ENCODE assay signal across 8 cellular contexts in the genomic region with DNA sequence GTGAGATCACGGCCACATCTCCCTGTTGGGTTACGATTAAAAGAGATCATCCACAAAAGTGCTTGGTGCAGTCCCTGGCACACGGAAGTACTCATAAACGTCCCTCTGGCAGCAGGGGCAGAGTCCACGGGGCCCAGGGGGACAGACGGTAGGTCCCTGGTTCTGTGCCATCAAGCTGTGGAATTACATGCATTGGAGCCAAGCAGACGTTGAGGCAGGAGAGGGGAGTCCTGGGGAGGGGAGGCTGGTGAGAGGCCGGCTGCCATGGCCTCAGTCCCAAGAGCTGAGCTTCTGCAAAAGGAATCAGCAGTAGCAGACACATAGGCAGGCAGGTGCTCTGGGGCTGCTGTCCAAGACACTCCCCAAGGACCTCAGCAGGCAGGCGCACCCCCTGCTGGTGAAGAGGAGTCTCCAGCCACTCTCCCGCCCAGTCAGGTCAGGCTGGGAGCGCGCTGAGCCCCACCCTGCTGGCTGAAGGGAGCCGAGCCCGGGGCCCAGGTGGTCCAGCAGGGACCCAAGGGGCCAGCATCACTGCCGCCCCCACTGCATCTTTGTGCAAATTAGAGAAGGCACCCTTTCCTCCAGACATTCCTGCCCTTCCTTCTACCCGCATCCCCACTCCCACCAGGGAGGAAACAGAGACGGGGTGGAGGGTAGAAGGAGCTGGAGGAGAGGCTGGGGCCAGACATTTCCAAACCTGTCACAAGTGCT. TPM values are rescaled to one million over a fixed set of nuclear protein-coding genes. Genes with fewer than 3 reads are reported as not detected.
DNase-seq lines count a peak whose midpoint lies in the region; ATAC-seq and TF ChIP-seq lines count a peak whose summit lies in the region.

No MANE protein-coding gene starts in this region.

- H3K79me2 ChIP-seq in SK-N-SH (ENCODE audit: insufficient read depth), result no peaks in the 10 kb centered on the region

- H3K27ac ChIP-seq in SK-N-SH (ENCODE audit: low read depth in 2 of 2, low read length in 1 of 2) (no peak overlapping the region), upper lobe of right lung (no peak overlapping the region)

- CTCF ChIA-PET in SK-N-SH (lab: Yijun Ruan, JAX), result interaction anchor here (0.8 to 3.2 kb wide), 9 partner anchors 8 to 262 kb away, joined by 3 to 11 read pairs (median 3); partner anchors contain the start of gene KCTD17

- TF ChIP-seq RAD21 in SK-N-SH (IDR thresholded peaks at IDR 0.05; ENCODE audit: low read length), result no peak

- H3K9me2 ChIP-seq in SK-N-SH, result no peaks in the 10 kb centered on the region

- no peak overlapping the region for H2AFZ ChIP-seq in SK-N-SH (ENCODE audit: low read depth)

- H3K4me1 ChIP-seq in SK-N-SH (ENCODE audit: control insufficient read depth in 1 of 2, insufficient read depth in 2 of 2, low read depth in 1 of 2, low read length in 1 of 2), result peaks cover 0 to 14% of the 10 kb centered on the region in 2 experiments; a peak in 1 of 4 replicates
- H3K4me1 ChIP-seq in upper lobe of right lung, result no peaks in the 10 kb centered on the region

- intact Hi-C loops in upper lobe of right lung (cut with DNase I), result no loop called here

- H3K9ac ChIP-seq in SK-N-SH, result no peak overlapping the region

- H3K36me3 ChIP-seq in SK-N-SH (replicated peaks in 1 of 2; ENCODE audit: control insufficient read depth in 1 of 2, insufficient read depth in 2 of 2, low read length in 1 of 2) (no peaks in the 10 kb centered on the region), upper lobe of right lung (no peaks in the 10 kb centered on the region)

- in situ Hi-C loops in T47D (cut with HindIII; ENCODE audit: low pct_unique_long_range_greater_than_20kb, low sequenced_read_pairs), result no loop called here

- no peak for TF ChIP-seq EP300 in SK-N-SH (IDR thresholded peaks at IDR 0.05; ENCODE audit: borderline replicate concordance in 1 of 2, low read depth in 1 of 2, low read length in 1 of 2)

- H3F3A ChIP-seq in SK-N-SH (replicated peaks; ENCODE audit: insufficient read depth), result peaks cover 8% of the 10 kb centered on the region

- TF ChIP-seq CTCF in SK-N-SH (IDR thresholded peaks at IDR 0.05), result peak; percentile 46
- peak; percentile 76 for TF ChIP-seq CTCF in upper lobe of right lung (IDR thresholded peaks at IDR 0.05)

- H3K27me3 ChIP-seq in SK-N-SH (ENCODE audit: insufficient read depth) (no peaks in the 10 kb centered on the region), upper lobe of right lung (no peaks in the 10 kb centered on the region)

- H3K9me3 ChIP-seq in SK-N-SH, result no peaks in the 10 kb centered on the region
- H3K9me3 ChIP-seq in upper lobe of right lung, result no peaks in the 10 kb centered on the region

- no peak overlapping the region for H3K4me3 ChIP-seq in SK-N-SH (ENCODE audit: low read depth in 2 of 2, low read length in 1 of 2)
- no peak overlapping the region for H3K4me3 ChIP-seq in upper lobe of right lung

- POLR2A ChIA-PET in SK-N-SH (lab: Yijun Ruan, JAX), result no interaction called here

- no peak overlapping the region for H3K4me2 ChIP-seq in SK-N-SH

- DNase-seq in NCI-H1694 treated with DMSO at 0.1 percent for 48 hours (lab: John Stamatoyannopoulos, UW) (peak; percentile 12), NCI-H1694 (lab: John Stamatoyannopoulos, UW) (no peak), HUDEP-2 (lab: John Stamatoyannopoulos, UW; ENCODE audit: unreplicated experiment in 76 of 76) (peak in 71 of 76 experiments; percentile 15 to 84 (median 67)), SK-N-SH (peak; percentile 70), T47D (ENCODE audit: low read depth in 1 of 2, low spot score in 1 of 2) (peak; percentile 77 to 80), lung microvascular endothelial cell (ENCODE audit: low read depth in 2 of 2) (peak; percentile 50 to 65), upper lobe of right lung (peak; percentile 90), SW 1271 (lab: John Stamatoyannopoulos, UW) (no peak)

- H4K20me1 ChIP-seq in SK-N-SH (ENCODE audit: insufficient read depth), result no peaks in the 10 kb centered on the region

- WGBS in SK-N-SH (ENCODE audit: low lambda C conversion rate), result 75% methylated on average over 10 of the region's 17 CpGs

- peak; percentile 97 for ATAC-seq in upper lobe of right lung

TF ChIP-seq in SK-N-SH, 30 proteins besides CTCF, POLR2A, EP300 and RAD21:
- TF ChIP-seq, protein P1, sequence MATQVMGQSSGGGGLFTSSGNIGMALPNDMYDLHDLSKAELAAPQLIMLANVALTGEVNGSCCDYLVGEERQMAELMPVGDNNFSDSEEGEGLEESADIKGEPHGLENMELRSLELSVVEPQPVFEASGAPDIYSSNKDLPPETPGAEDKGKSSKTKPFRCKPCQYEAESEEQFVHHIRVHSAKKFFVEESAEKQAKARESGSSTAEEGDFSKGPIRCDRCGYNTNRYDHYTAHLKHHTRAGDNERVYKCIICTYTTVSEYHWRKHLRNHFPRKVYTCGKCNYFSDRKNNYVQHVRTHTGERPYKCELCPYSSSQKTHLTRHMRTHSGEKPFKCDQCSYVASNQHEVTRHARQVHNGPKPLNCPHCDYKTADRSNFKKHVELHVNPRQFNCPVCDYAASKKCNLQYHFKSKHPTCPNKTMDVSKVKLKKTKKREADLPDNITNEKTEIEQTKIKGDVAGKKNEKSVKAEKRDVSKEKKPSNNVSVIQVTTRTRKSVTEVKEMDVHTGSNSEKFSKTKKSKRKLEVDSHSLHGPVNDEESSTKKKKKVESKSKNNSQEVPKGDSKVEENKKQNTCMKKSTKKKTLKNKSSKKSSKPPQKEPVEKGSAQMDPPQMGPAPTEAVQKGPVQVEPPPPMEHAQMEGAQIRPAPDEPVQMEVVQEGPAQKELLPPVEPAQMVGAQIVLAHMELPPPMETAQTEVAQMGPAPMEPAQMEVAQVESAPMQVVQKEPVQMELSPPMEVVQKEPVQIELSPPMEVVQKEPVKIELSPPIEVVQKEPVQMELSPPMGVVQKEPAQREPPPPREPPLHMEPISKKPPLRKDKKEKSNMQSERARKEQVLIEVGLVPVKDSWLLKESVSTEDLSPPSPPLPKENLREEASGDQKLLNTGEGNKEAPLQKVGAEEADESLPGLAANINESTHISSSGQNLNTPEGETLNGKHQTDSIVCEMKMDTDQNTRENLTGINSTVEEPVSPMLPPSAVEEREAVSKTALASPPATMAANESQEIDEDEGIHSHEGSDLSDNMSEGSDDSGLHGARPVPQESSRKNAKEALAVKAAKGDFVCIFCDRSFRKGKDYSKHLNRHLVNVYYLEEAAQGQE (IDR thresholded peaks at IDR 0.05; ENCODE audit: low read depth, low read length), result 0 out of 2 replicates have a peak, but pooled peaks have one; percentile 24
- TF ChIP-seq CHD2 (IDR thresholded peaks at IDR 0.05; ENCODE audit: low read length, partially characterized antibody) (no peak), SMC3 (IDR thresholded peaks at IDR 0.05; ENCODE audit: low read depth, low read length) (peak; percentile 15; the same call in 1 of the 2 replicates)

RNA-seq across cellular contexts. Expression of gene KCTD17, which starts 7.6 kb away (rescaled TPM):
- polyA plus RNA-seq in SK-N-SH (2012; rRNA removed), result 57.8 and 68.3 TPM in 2 replicates
- polyA plus RNA-seq in SK-N-SH (2012; cell fraction: cytosol; rRNA removed), result 25.4 and 36.9 TPM in 2 replicates
- 70.6 and 91.3 TPM in 2 replicates for polyA plus RNA-seq in SK-N-SH (2012; cell fraction: nucleus; rRNA removed)
- 42.1 and 81.7 TPM in 2 replicates for total RNA-seq in lung microvascular endothelial cell
- 19.2 TPM for total RNA-seq in upper lobe of right lung

RNA-seq across cellular contexts. Expression of gene MPST, which starts 24.4 kb away (rescaled TPM):
- 45.0 and 60.4 TPM in 2 replicates for polyA plus RNA-seq in SK-N-SH (2012; rRNA removed)
- 29.7 and 48.7 TPM in 2 replicates for polyA plus RNA-seq in SK-N-SH (2012; cell fraction: cytosol; rRNA removed)
- polyA plus RNA-seq in SK-N-SH (2012; cell fraction: nucleus; rRNA removed), result 58.1 and 89.1 TPM in 2 replicates
- total RNA-seq in lung microvascular endothelial cell, result 96.1 and 146 TPM in 2 replicates
- total RNA-seq in upper lobe of right lung, result 71.4 TPM

RNA-seq across cellular contexts. Expression of gene TST, which starts 24.7 kb away (rescaled TPM):
- 47.6 and 49.4 TPM in 2 replicates for polyA plus RNA-seq in SK-N-SH (2012; rRNA removed)
- 23.5 and 33.3 TPM in 2 replicates for polyA plus RNA-seq in SK-N-SH (2012; cell fraction: cytosol; rRNA removed)
- polyA plus RNA-seq in SK-N-SH (2012; cell fraction: nucleus; rRNA removed), result 28.9 and 41.6 TPM in 2 replicates
- total RNA-seq in lung microvascular endothelial cell (54.9 and 63.1 TPM in 2 replicates), upper lobe of right lung (48.1 TPM)

Comparison
In these comparisons a context has a peak if more than half of its experiments do, and no peak if none do; other contexts are left out.
1. DNase-seq: peak in NCI-H1694 treated with DMSO at 0.1 percent for 48 hours (single experiment), HUDEP-2 (71 of 76), SK-N-SH (single experiment), T47D (2 of 2), lung microvascular endothelial cell (2 of 2) and upper lobe of right lung (single experiment); none in NCI-H1694 (single experiment) and SW 1271 (0 of 2).